In genomic region chr4:123816462-123816861, GRCh38 we compare ENCODE assay signal across 17 cellular contexts.
DNase-seq lines count a peak whose midpoint lies in the region; ATAC-seq and TF ChIP-seq lines count a peak whose summit lies in the region.
"Had no signal": no experiment of that assay in that cellular context is flagged by ENCODE, and none has a peak within 500 bp of the region (broad histone marks: within the 10 kb centered on the region; RNA-seq: fewer than 3 reads in every experiment).

No MANE protein-coding gene starts in this region.

- H3K27me3 ChIP-seq in psoas muscle (ENCODE audit: insufficient read depth in 3 of 3, low read length in 2 of 3): no peaks in the 10 kb centered on the region
- H3K27me3 ChIP-seq: BE2C had no signal

- POLR2A ChIA-PET in WTC11 (lab: Charles Lee): interaction anchor here (0.7 kb wide), 1 partner anchor 39 kb away, joined by 3 read pairs; no protein-coding TSS in a partner anchor

- H3K9me3 Mint-ChIP-seq in WTC11: peaks cover 10% of the 10 kb centered on the region
- H3K9me3 Mint-ChIP-seq: T-cell had no signal

- ATAC-seq in WTC11 (peak; percentile 46), psoas muscle (peak; percentile 12 to 50 (median 48)), GM19463 (IDR thresholded peaks at IDR 0.05; ENCODE audit: unreplicated experiment) (no peak)
- ATAC-seq: GM12878, T-cell had no signal

- WGBS in psoas muscle, 3 donors: 22 to 33% (median 33%) methylated on average over 2 of the region's 2 CpGs

- intact Hi-C loops in psoas muscle (cut with DNase I): no loop called here

- CTCF ChIA-PET in WTC11 (lab: Charles Lee): no interaction called here

- no peaks in the 10 kb centered on the region for H3K27me3 Mint-ChIP-seq in WTC11 (ENCODE audit: low read depth)
- H3K27me3 Mint-ChIP-seq: CD4-positive, alpha-beta memory T cell had no signal

- TF ChIP-seq CTCF in WTC11 (IDR thresholded peaks at IDR 0.05) (no peak), psoas muscle (IDR thresholded peaks at IDR 0.05) (no peak)

- H3K4me1 ChIP-seq in psoas muscle: peaks cover 20% of the 10 kb centered on the region
- H3K4me1 ChIP-seq: BE2C had no signal

- H3K9me3 ChIP-seq in psoas muscle: no peaks in the 10 kb centered on the region
- H3K9me3 ChIP-seq: BE2C had no signal

- no peak overlapping the region for H3K27ac Mint-ChIP-seq in WTC11
- H3K27ac Mint-ChIP-seq: CD4-positive, alpha-beta memory T cell; T-cell had no signal

- no peak overlapping the region for H3K4me3 ChIP-seq in psoas muscle
- H3K4me3 ChIP-seq: GM12878 had no signal

- DNase-seq in EH (ENCODE audit: low read depth) (peak; percentile 30), WTC11 (ENCODE audit: low spot score) (no peak), fibroblast of peridontal ligament (ENCODE audit: extremely low read depth) (peak; percentile 48), psoas muscle (no peak), NK-92 (lab: John Stamatoyannopoulos, UW; ENCODE audit: unreplicated experiment) (no peak), GM19238 (ENCODE audit: insufficient read length, low spot score) (no peak)
- DNase-seq: BE2C; CD4-positive, alpha-beta memory T cell; DMS79 treated with DMSO at 0.1 percent for 48 hours; Kasumi-1; NCI-H1105 treated with DMSO at 0.1 percent for 48 hours; NCI-H187 treated with DMSO at 0.1 percent for 48 hours; NCI-H2171 treated with DMSO at 0.1 percent for 48 hours; NCI-H446 treated with DMSO at 0.1 percent for 48 hours; T-cell had no signal

- peaks cover 16% of the 10 kb centered on the region for H3K4me1 Mint-ChIP-seq in WTC11

- peak overlapping the region; percentile 38 for H3K27ac ChIP-seq in psoas muscle

- no peaks in the 10 kb centered on the region for H3K36me3 ChIP-seq in psoas muscle (ENCODE audit: insufficient read depth in 1 of 2, low read depth in 1 of 2)
- H3K36me3 ChIP-seq: BE2C had no signal

- no peak overlapping the region for H3K4me3 Mint-ChIP-seq in WTC11
- H3K4me3 Mint-ChIP-seq: CD4-positive, alpha-beta memory T cell; T-cell had no signal

- peaks cover 5% of the 10 kb centered on the region; the same call in 1 of the 2 replicates for H3K36me3 Mint-ChIP-seq in WTC11
- H3K36me3 Mint-ChIP-seq: CD4-positive, alpha-beta memory T cell; T-cell had no signal

TF ChIP-seq in WTC11, 78 proteins besides CTCF, POLR2A, EP300 and RAD21 (continues in another document):
- TF ChIP-seq PREB (CRISPR knock-in tag; IDR thresholded peaks at IDR 0.05; ENCODE audit: borderline replicate concordance): no peak
- TF ChIP-seq ARID4B (CRISPR knock-in tag; IDR thresholded peaks at IDR 0.05; ENCODE audit: borderline replicate concordance): no peak
- no peak for TF ChIP-seq PRDM15 (CRISPR knock-in tag; IDR thresholded peaks at IDR 0.05)
- TF ChIP-seq ERG (CRISPR knock-in tag; IDR thresholded peaks at IDR 0.05): no peak
- no peak for TF ChIP-seq FOXK1 (CRISPR knock-in tag; IDR thresholded peaks at IDR 0.05)
- TF ChIP-seq ZNF121 (CRISPR knock-in tag; IDR thresholded peaks at IDR 0.05): no peak
- TF ChIP-seq ZMAT4 (CRISPR knock-in tag; IDR thresholded peaks at IDR 0.05): no peak
- TF ChIP-seq CBFB (CRISPR knock-in tag; IDR thresholded peaks at IDR 0.05; ENCODE audit: low read depth): no peak
- TF ChIP-seq ZNF671 (CRISPR knock-in tag; IDR thresholded peaks at IDR 0.05): no peak
- no peak for TF ChIP-seq CREM (CRISPR knock-in tag; IDR thresholded peaks at IDR 0.05)
- TF ChIP-seq ATF2 (CRISPR knock-in tag; IDR thresholded peaks at IDR 0.05; ENCODE audit: borderline replicate concordance, low read depth): no peak

Comparison
In these comparisons a context has a peak if more than half of its experiments do, and no peak if none do; other contexts are left out.
1. DNase-seq: peak in EH (single experiment) and fibroblast of peridontal ligament (single experiment); none in WTC11 (single experiment), psoas muscle (0 of 2), NK-92 (single experiment) and GM19238 (single experiment).